In genomic region chr4:42152507-42153504, GRCh38 we compare ENCODE assay signal across 8 cellular contexts. TPM values are rescaled to one million over a fixed set of nuclear protein-coding genes. Genes with fewer than 3 reads are reported as not detected.
DNase-seq lines count a peak whose midpoint lies in the region; ATAC-seq and TF ChIP-seq lines count a peak whose summit lies in the region.

Gene BEND4 (minus strand): TSS chr4:42152655. CDS start chr4:42152143, 512 bp downstream.

- DNase-seq in DMS114 treated with DMSO at 0.1 percent for 48 hours (lab: John Stamatoyannopoulos, UW; ENCODE audit: unreplicated experiment) (peak; percentile 10), NCI-H1092 (lab: John Stamatoyannopoulos, UW) (no peak), ureter (ENCODE audit: low spot score) (no peak), SW 1271 (lab: John Stamatoyannopoulos, UW) (no peak)

- peak within 1 kb of the TSS; percentile 54 to 62 for H3K4me3 ChIP-seq in duodenal mucosa (ENCODE audit: low read depth in 1 of 2, low read length in 2 of 2)
- peak within 1 kb of the TSS; percentile 47 for H3K4me3 ChIP-seq in parathyroid adenoma (ENCODE audit: low read depth, low read length)

- H3K9ac ChIP-seq in duodenal mucosa (ENCODE audit: low read depth in 1 of 2, low read length in 2 of 2) = no peak within 1 kb of the TSS
- H3K9ac ChIP-seq in parathyroid adenoma = no peak within 1 kb of the TSS

- no peaks in the 10 kb centered on the region for H3K79me2 ChIP-seq in parathyroid adenoma

- peaks cover 20 to 30% of the 10 kb centered on the region in 2 donors for H3K27me3 ChIP-seq in duodenal mucosa (ENCODE audit: control insufficient read depth in 1 of 2, insufficient read depth in 2 of 2, low read length in 2 of 2)
- H3K27me3 ChIP-seq in parathyroid adenoma (ENCODE audit: control insufficient read depth, insufficient read depth, low read length) = peaks cover 7% of the 10 kb centered on the region

- no peaks in the 10 kb centered on the region for H3K9me3 ChIP-seq in duodenal mucosa (ENCODE audit: control insufficient read depth in 1 of 2, low read length in 2 of 2)
- H3K9me3 ChIP-seq in parathyroid adenoma (ENCODE audit: control insufficient read depth, low read length) = no peaks in the 10 kb centered on the region

- peak; percentile 4 for ATAC-seq in GM19452 (IDR thresholded peaks at IDR 0.05; ENCODE audit: unreplicated experiment)

- H3K36me3 ChIP-seq in duodenal mucosa (ENCODE audit: control insufficient read depth in 1 of 2, insufficient read depth in 2 of 2, low read length in 2 of 2) (no peaks in the 10 kb centered on the region), parathyroid adenoma (ENCODE audit: control insufficient read depth, insufficient read depth, low read length) (no peaks in the 10 kb centered on the region)

- H3K4me1 ChIP-seq in duodenal mucosa (ENCODE audit: control insufficient read depth in 1 of 2, insufficient read depth in 2 of 2, low read length in 2 of 2) = no peaks in the 10 kb centered on the region
- no peaks in the 10 kb centered on the region for H3K4me1 ChIP-seq in parathyroid adenoma

- H3K27ac ChIP-seq in duodenal mucosa (ENCODE audit: low read depth, low read length) = no peak within 1 kb of the TSS
- H3K27ac ChIP-seq in parathyroid adenoma = no peak within 1 kb of the TSS

- no peak for TF ChIP-seq RAD21 in Ishikawa (IDR thresholded peaks at IDR 0.05; ENCODE audit: low read depth)

- no peak for TF ChIP-seq EP300 in Ishikawa (IDR thresholded peaks at IDR 0.05; ENCODE audit: borderline replicate concordance)

- peak within 1 kb of the TSS; percentile 76 for H3K4me2 ChIP-seq in parathyroid adenoma (ENCODE audit: low read length)

- TF ChIP-seq CTCF in parathyroid adenoma (IDR thresholded peaks at IDR 0.05) = no peak

- H2AFZ ChIP-seq in parathyroid adenoma = peak within 1 kb of the TSS; percentile 38

TF ChIP-seq in Ishikawa, 13 proteins besides CTCF, POLR2A, EP300 and RAD21:
- TF ChIP-seq YY1 (IDR thresholded peaks at IDR 0.05; ENCODE audit: low read depth) (no peak), ZBTB7A (IDR thresholded peaks at IDR 0.05; ENCODE audit: low read depth) (peak; percentile 35)

RNA-seq across cellular contexts. Expression of gene BEND4, which starts in this region (rescaled TPM):
- 0.18 TPM for total RNA-seq in ureter
